9 cellular contexts compared by ENCODE assay signal in the genomic region with DNA sequence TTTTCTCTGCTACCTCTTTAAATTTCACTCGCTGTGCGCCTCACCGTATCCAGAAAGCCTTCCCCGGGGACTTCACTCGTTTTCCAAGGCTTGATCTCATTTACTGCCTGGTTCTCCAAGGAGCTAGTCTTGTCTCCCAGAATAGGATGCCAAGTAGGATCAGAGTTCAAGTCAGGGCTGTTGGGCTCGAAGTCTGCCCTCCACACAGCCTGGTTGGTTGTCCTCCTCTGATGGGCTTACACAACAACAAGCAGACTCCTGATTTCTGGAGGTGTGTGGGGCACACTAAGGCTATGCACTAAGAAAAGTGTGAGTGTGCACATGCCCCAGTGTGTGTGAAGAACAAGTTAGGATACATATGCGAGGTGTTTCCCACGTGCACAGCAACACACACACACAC. TPM values are rescaled to one million over a fixed set of nuclear protein-coding genes. Genes with fewer than 3 reads are reported as not detected.
DNase-seq lines count a peak whose midpoint lies in the region; ATAC-seq and TF ChIP-seq lines count a peak whose summit lies in the region.
"Had no signal": no experiment of that assay in that cellular context is flagged by ENCODE, and none has a peak within 500 bp of the region (broad histone marks: within the 10 kb centered on the region; RNA-seq: fewer than 3 reads in every experiment).

No MANE protein-coding gene starts in this region.

- CTCF ChIA-PET in CD8-positive, alpha-beta memory T cell (lab: Charles Lee): interaction anchor here (0.6 to 0.8 kb wide), 2 partner anchors 43 to 643 kb away, joined by 3 read pairs; no protein-coding TSS in a partner anchor
- CTCF ChIA-PET in activated CD4-positive, alpha-beta memory T cell treated with anti-CD3 and anti-CD28 coated beads, Interleukin-2, amount 10 ng/mL, durations not matched to agents 7 days and 5 days (lab: Charles Lee): no interaction called here

- H3K27me3 ChIP-seq in CD8-positive, alpha-beta memory T cell (ENCODE audit: insufficient read depth, low read length, poor library complexity, severe bottlenecking): no peaks in the 10 kb centered on the region

- DNase-seq in CD8-positive, alpha-beta memory T cell: peak in 1 of 5 donors; percentile 31
- DNase-seq in activated CD4-positive, alpha-beta memory T cell treated with anti-CD3 and anti-CD28 coated beads, Interleukin-2, amount 10 ng/mL, durations not matched to agents 7 days and 5 days: no peak
- DNase-seq in fibroblast of the aortic adventitia (ENCODE audit: low read depth) (peak; percentile 55), osteocyte (ENCODE audit: extremely low spot score, unreplicated experiment) (no peak), AG08396 (ENCODE audit: low spot score) (no peak), NCI-H1092 (lab: John Stamatoyannopoulos, UW) (no peak), HuH-7.5 (ENCODE audit: low spot score) (no peak)
- DNase-seq: SIG-M5 had no signal

- peak overlapping the region; percentile 37 to 87 (median 74) for H3K4me3 Mint-ChIP-seq in CD8-positive, alpha-beta memory T cell
- peak overlapping the region; percentile 43 for H3K4me3 Mint-ChIP-seq in activated CD4-positive, alpha-beta memory T cell treated with anti-CD3 and anti-CD28 coated beads, Interleukin-2, amount 10 ng/mL, durations not matched to agents 7 days and 5 days
- no peak overlapping the region for H3K4me3 Mint-ChIP-seq in osteocyte (ENCODE audit: unreplicated experiment)

- H3K9me3 Mint-ChIP-seq in CD8-positive, alpha-beta memory T cell: no peaks in the 10 kb centered on the region
- H3K9me3 Mint-ChIP-seq in activated CD4-positive, alpha-beta memory T cell treated with anti-CD3 and anti-CD28 coated beads, Interleukin-2, amount 10 ng/mL, durations not matched to agents 7 days and 5 days: no peaks in the 10 kb centered on the region
- H3K9me3 Mint-ChIP-seq in osteocyte (ENCODE audit: unreplicated experiment): no peaks in the 10 kb centered on the region

- H3K27ac ChIP-seq in CD8-positive, alpha-beta memory T cell (ENCODE audit: low read depth, low read length): no peak overlapping the region

- TF ChIP-seq CTCF in fibroblast of the aortic adventitia (IDR thresholded peaks at IDR 0.05; ENCODE audit: insufficient read depth, low read length): no peak
- no peak for TF ChIP-seq CTCF in osteocyte (IDR thresholded peaks at IDR 0.05)

- H3K27ac Mint-ChIP-seq in CD8-positive, alpha-beta memory T cell: peak overlapping the region; percentile 84 to 98 (median 94)
- peak overlapping the region; percentile 84 for H3K27ac Mint-ChIP-seq in activated CD4-positive, alpha-beta memory T cell treated with anti-CD3 and anti-CD28 coated beads, Interleukin-2, amount 10 ng/mL, durations not matched to agents 7 days and 5 days
- peak overlapping the region; percentile 81 for H3K27ac Mint-ChIP-seq in osteocyte (ENCODE audit: unreplicated experiment)

- H3K9me3 ChIP-seq in CD8-positive, alpha-beta memory T cell (ENCODE audit: low read length): no peaks in the 10 kb centered on the region

- peaks cover 70 to 81% (median 80%) of the 10 kb centered on the region in 3 donors for H3K4me1 Mint-ChIP-seq in CD8-positive, alpha-beta memory T cell
- H3K4me1 Mint-ChIP-seq in activated CD4-positive, alpha-beta memory T cell treated with anti-CD3 and anti-CD28 coated beads, Interleukin-2, amount 10 ng/mL, durations not matched to agents 7 days and 5 days: peaks cover 73% of the 10 kb centered on the region
- peaks cover 42% of the 10 kb centered on the region for H3K4me1 Mint-ChIP-seq in osteocyte (ENCODE audit: unreplicated experiment)

- ATAC-seq in GM21526 (IDR thresholded peaks at IDR 0.05; ENCODE audit: low FRiP score, unreplicated experiment): no peak

- H3K36me3 Mint-ChIP-seq in CD8-positive, alpha-beta memory T cell: peaks cover 0 to 10% (median 0%) of the 10 kb centered on the region in 3 donors
- H3K36me3 Mint-ChIP-seq in activated CD4-positive, alpha-beta memory T cell treated with anti-CD3 and anti-CD28 coated beads, Interleukin-2, amount 10 ng/mL, durations not matched to agents 7 days and 5 days (ENCODE audit: low read depth): peaks cover 35% of the 10 kb centered on the region
- peaks cover 4% of the 10 kb centered on the region for H3K36me3 Mint-ChIP-seq in osteocyte (ENCODE audit: unreplicated experiment)

- peaks cover 58% of the 10 kb centered on the region for H3K4me1 ChIP-seq in CD8-positive, alpha-beta memory T cell (ENCODE audit: insufficient read depth, low read length)

- peaks cover 0 to 2% of the 10 kb centered on the region in 2 donors for H3K27me3 Mint-ChIP-seq in CD8-positive, alpha-beta memory T cell
- H3K27me3 Mint-ChIP-seq in activated CD4-positive, alpha-beta memory T cell treated with anti-CD3 and anti-CD28 coated beads, Interleukin-2, amount 10 ng/mL, durations not matched to agents 7 days and 5 days: peaks cover 5% of the 10 kb centered on the region
- H3K27me3 Mint-ChIP-seq in osteocyte (ENCODE audit: unreplicated experiment): no peaks in the 10 kb centered on the region

- POLR2A ChIA-PET in CD8-positive, alpha-beta memory T cell (lab: Charles Lee): no interaction called here
- POLR2A ChIA-PET in activated CD4-positive, alpha-beta memory T cell treated with anti-CD3 and anti-CD28 coated beads, Interleukin-2, amount 10 ng/mL, durations not matched to agents 7 days and 5 days (lab: Charles Lee): interaction anchor here (0.9 to 14.6 kb wide), 4 partner anchors 11 to 119 kb away, joined by 4 to 244 read pairs (median 4); partner anchors contain the start of genes ANXA6 and TNIP1

- H3K4me3 ChIP-seq in CD8-positive, alpha-beta memory T cell (ENCODE audit: low read length): no peak overlapping the region
- no peak overlapping the region for H3K4me3 ChIP-seq in fibroblast of the aortic adventitia (ENCODE audit: low read depth, low read length)

- no peaks in the 10 kb centered on the region for H3K36me3 ChIP-seq in CD8-positive, alpha-beta memory T cell (ENCODE audit: insufficient read depth, low read length)

RNA-seq across cellular contexts. Expression of gene TNIP1, which starts 14.0 kb away (rescaled TPM):
- total RNA-seq in CD8-positive, alpha-beta memory T cell: 100 to 1,000 TPM; 212 to 213 TPM
- 62.4 TPM for polyA plus RNA-seq in CD8-positive, alpha-beta memory T cell
- total RNA-seq in activated CD4-positive, alpha-beta memory T cell treated with anti-CD3 and anti-CD28 coated beads, Interleukin-2, amount 10 ng/mL, durations not matched to agents 7 days and 5 days: 100 to 1,000 TPM; 188 to 201 TPM
- total RNA-seq in fibroblast of the aortic adventitia (ENCODE audit: low replicate concordance) (33.7 and 42.9 TPM in 2 replicates), osteocyte (73.5 and 85.5 TPM in 2 replicates)
